ENCODE assay signal across 1 cellular context in the genomic region with DNA sequence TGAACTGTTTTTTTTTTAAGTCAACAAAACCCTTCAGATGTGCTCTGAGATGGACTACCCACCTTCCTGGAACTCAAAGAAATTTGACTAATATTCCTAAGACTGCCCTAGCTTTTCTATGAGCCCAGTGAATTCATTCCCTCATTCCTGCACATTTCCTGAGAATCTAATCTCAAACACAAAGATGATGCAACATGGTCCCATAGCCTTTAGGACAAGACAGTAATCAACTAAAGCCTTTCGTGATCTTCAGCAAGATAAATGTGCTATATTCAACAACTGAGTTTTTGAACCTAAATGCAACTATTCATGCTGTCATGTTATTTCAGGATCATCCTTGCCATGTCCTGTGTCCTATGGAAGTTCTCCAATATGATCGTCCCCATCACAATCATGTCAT.
TF ChIP-seq lines count a peak whose summit lies in the region.

No MANE protein-coding gene starts in this region.

TF ChIP-seq in HepG2, 621 proteins besides CTCF, POLR2A, EP300 and RAD21 (continued from another document):
- TF ChIP-seq, protein P1, sequence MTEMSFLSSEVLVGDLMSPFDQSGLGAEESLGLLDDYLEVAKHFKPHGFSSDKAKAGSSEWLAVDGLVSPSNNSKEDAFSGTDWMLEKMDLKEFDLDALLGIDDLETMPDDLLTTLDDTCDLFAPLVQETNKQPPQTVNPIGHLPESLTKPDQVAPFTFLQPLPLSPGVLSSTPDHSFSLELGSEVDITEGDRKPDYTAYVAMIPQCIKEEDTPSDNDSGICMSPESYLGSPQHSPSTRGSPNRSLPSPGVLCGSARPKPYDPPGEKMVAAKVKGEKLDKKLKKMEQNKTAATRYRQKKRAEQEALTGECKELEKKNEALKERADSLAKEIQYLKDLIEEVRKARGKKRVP (CRISPR knock-in tag; IDR thresholded peaks at IDR 0.05) = peak in 1 of 2 experiments; percentile 65; a peak in 2 of 4 replicates
